8 cellular contexts compared by ENCODE assay signal in genomic region chr12:2691001-2691339, GRCh38.
DNase-seq lines count a peak whose midpoint lies in the region; ATAC-seq and TF ChIP-seq lines count a peak whose summit lies in the region.

No MANE protein-coding gene starts in this region.

- intact Hi-C loops in posterior vena cava (cut with DNase I): no loop called here

- in situ Hi-C loops in ACHN (cut with HindIII; ENCODE audit: low pct_ligation_motif_present, low pct_unique_long_range_greater_than_20kb, low sequenced_read_pairs): no loop called here

- H3K27ac ChIP-seq in KMS-11: peak overlapping the region; percentile 57
- no peak overlapping the region for H3K27ac ChIP-seq in esophagus (ENCODE audit: low read depth in 2 of 2, low read length in 1 of 2)

- H3K36me3 ChIP-seq in KMS-11 (ENCODE audit: insufficient read depth) (no peaks in the 10 kb centered on the region), esophagus (ENCODE audit: control insufficient read depth in 2 of 2, insufficient read depth in 2 of 2, low read length in 1 of 2) (no peaks in the 10 kb centered on the region)

- peaks cover 8% of the 10 kb centered on the region for H3K4me1 ChIP-seq in KMS-11 (ENCODE audit: low read depth, poor library complexity, severe bottlenecking)
- peaks cover 2 to 5% of the 10 kb centered on the region in 2 donors for H3K4me1 ChIP-seq in esophagus (ENCODE audit: control insufficient read depth in 2 of 2, insufficient read depth in 2 of 2, low read length in 1 of 2)

- peak overlapping the region; percentile 67 for H3K4me2 ChIP-seq in KMS-11

- ATAC-seq in GM19351 (IDR thresholded peaks at IDR 0.05; ENCODE audit: unreplicated experiment): peak; percentile 34
- no peak for ATAC-seq in HG03457 (IDR thresholded peaks at IDR 0.05; ENCODE audit: unreplicated experiment)

- 17 to 20% methylated on average over 28 of the region's 28 CpGs for WGBS in esophagus, 2 donors

- 0 out of 2 replicates have a peak, but pooled peaks have one; percentile 37 for TF ChIP-seq CTCF in KMS-11 (conservative IDR thresholded peaks at IDR 0.05; ENCODE audit: low read depth, low read length)

- peak overlapping the region; percentile 85 for H2AFZ ChIP-seq in KMS-11 (ENCODE audit: low read depth)

- H3K9ac ChIP-seq in KMS-11: peak overlapping the region; percentile 70

- no peaks in the 10 kb centered on the region for H4K20me1 ChIP-seq in KMS-11 (ENCODE audit: insufficient read depth)

- no peaks in the 10 kb centered on the region for H3K27me3 ChIP-seq in KMS-11 (ENCODE audit: insufficient read depth, low read depth)
- H3K27me3 ChIP-seq in esophagus (ENCODE audit: control insufficient read depth in 1 of 2, insufficient read depth in 2 of 2, low read length in 2 of 2): no peaks in the 10 kb centered on the region

- peaks cover 0 to 2% of the 10 kb centered on the region in 2 donors for H3K9me3 ChIP-seq in esophagus (ENCODE audit: control insufficient read depth in 2 of 2, insufficient read depth in 1 of 2, low read depth in 1 of 2, low read length in 1 of 2)

- H3K4me3 ChIP-seq in KMS-11 (IDR thresholded peaks at IDR 0.05; ENCODE audit: insufficient read depth, low read depth, low read length) (no peak overlapping the region), esophagus (ENCODE audit: low read depth in 1 of 2, low read length in 2 of 2) (peak overlapping the region; percentile 43 to 51)

- no peaks in the 10 kb centered on the region for H3K79me2 ChIP-seq in KMS-11 (ENCODE audit: insufficient read depth, low read depth)

- peak; percentile 38 to 42 for DNase-seq in activated CD4-positive, alpha-beta T cell treated with anti-CD3 and anti-CD28 coated beads, Interleukin-2, amount 50 U/mL, for 4 hours
- DNase-seq in retina (peak; percentile 87), ACHN (no peak), posterior vena cava (ENCODE audit: low spot score) (no peak)

Comparison
In these comparisons a context has a peak if more than half of its experiments do, and no peak if none do; other contexts are left out.
1. DNase-seq: peak in activated CD4-positive, alpha-beta T cell treated with anti-CD3 and anti-CD28 coated beads, Interleukin-2, amount 50 U/mL, for 4 hours (2 of 2) and retina (single experiment); none in ACHN (single experiment) and posterior vena cava (single experiment).